10 cellular contexts compared by ENCODE assay signal in genomic region chr9:91253488-91253887, GRCh38.
DNase-seq lines count a peak whose midpoint lies in the region; ATAC-seq and TF ChIP-seq lines count a peak whose summit lies in the region.
"Had no signal": no experiment of that assay in that cellular context is flagged by ENCODE, and none has a peak within 500 bp of the region (broad histone marks: within the 10 kb centered on the region; RNA-seq: fewer than 3 reads in every experiment).

No MANE protein-coding gene starts in this region.

- no peaks in the 10 kb centered on the region for H3K9me3 ChIP-seq in CD4-positive, alpha-beta T cell (ENCODE audit: control insufficient read depth, low read length)

- H3K9me3 Mint-ChIP-seq in CD4-positive, alpha-beta T cell, result no peaks in the 10 kb centered on the region
- H3K9me3 Mint-ChIP-seq: stimulated activated naive B cell treated with anti-CD40 and anti-IgM and Interleukin-4, amounts not matched to agents 10 μg/mL and 1 μg/mL and 100 μg/mL, for 72 hours had no signal

- H3K4me1 Mint-ChIP-seq in CD4-positive, alpha-beta T cell (ENCODE audit: low read depth), result no peaks in the 10 kb centered on the region

- no peak overlapping the region for H3K27ac Mint-ChIP-seq in CD4-positive, alpha-beta T cell
- H3K27ac Mint-ChIP-seq: progenitor cell of endocrine pancreas; stimulated activated naive B cell treated with anti-CD40 and anti-IgM and Interleukin-4, amounts not matched to agents 10 μg/mL and 1 μg/mL and 100 μg/mL, for 72 hours had no signal

- H3K36me3 Mint-ChIP-seq in CD4-positive, alpha-beta T cell (ENCODE audit: low read depth), result no peaks in the 10 kb centered on the region

- no peak for DNase-seq in CD4-positive, alpha-beta T cell
- DNase-seq in SK-N-DZ (ENCODE audit: low spot score) (peak; percentile 1), fibroblast of villous mesenchyme (ENCODE audit: low read depth) (peak; percentile 41), anterior cingulate cortex (lab: John Stamatoyannopoulos, UW) (no peak), NOMO-1 (lab: John Stamatoyannopoulos, UW; ENCODE audit: unreplicated experiment in 2 of 2) (no peak), GM19240 (ENCODE audit: insufficient read length, low spot score) (no peak)
- DNase-seq: GOT3; stimulated activated naive B cell treated with anti-CD40 and anti-IgM and Interleukin-4, amounts not matched to agents 10 μg/mL and 1 μg/mL and 100 μg/mL, for 72 hours had no signal

- intact Hi-C loops in CD4-positive, alpha-beta T cell (cut with DNase I, micrococcal nuclease), result loop anchor here (1.0 to 10.0 kb wide), 3 partner anchors 216 to 339 kb away; no protein-coding TSS in a partner anchor

- TF ChIP-seq CTCF in CD4-positive, alpha-beta T cell (IDR thresholded peaks at IDR 0.05), result no peak
- TF ChIP-seq CTCF in GM12872 (IDR thresholded peaks at IDR 0.05; ENCODE audit: insufficient read depth, low read depth, low read length), result peak; percentile 11; the same call in 1 of the 3 replicates
- TF ChIP-seq CTCF in fibroblast of villous mesenchyme (IDR thresholded peaks at IDR 0.05; ENCODE audit: insufficient read depth, low read depth, low read length), result peak; percentile 30

- CTCF ChIA-PET in CD4-positive, alpha-beta T cell (lab: Charles Lee), result no interaction called here

- H3K27me3 ChIP-seq in CD4-positive, alpha-beta T cell (ENCODE audit: control insufficient read depth, insufficient read depth, low read length), result no peaks in the 10 kb centered on the region

- no peak overlapping the region for H3K4me3 ChIP-seq in fibroblast of villous mesenchyme (ENCODE audit: low read depth, low read length)

- no peak overlapping the region for H3K4me3 Mint-ChIP-seq in CD4-positive, alpha-beta T cell
- H3K4me3 Mint-ChIP-seq: stimulated activated naive B cell treated with anti-CD40 and anti-IgM and Interleukin-4, amounts not matched to agents 10 μg/mL and 1 μg/mL and 100 μg/mL, for 72 hours had no signal

- no peak overlapping the region for H3K27ac ChIP-seq in CD4-positive, alpha-beta T cell (ENCODE audit: low read depth, low read length)

- H3K27me3 Mint-ChIP-seq in CD4-positive, alpha-beta T cell, result no peaks in the 10 kb centered on the region
- H3K27me3 Mint-ChIP-seq: progenitor cell of endocrine pancreas; stimulated activated naive B cell treated with anti-CD40 and anti-IgM and Interleukin-4, amounts not matched to agents 10 μg/mL and 1 μg/mL and 100 μg/mL, for 72 hours had no signal

- POLR2A ChIA-PET in CD4-positive, alpha-beta T cell (lab: Charles Lee), result no interaction called here

- peak; percentile 57 for ATAC-seq in CD4-positive, alpha-beta T cell (ENCODE audit: poor library complexity)
- ATAC-seq: stimulated activated naive B cell treated with anti-CD40 and anti-IgM and Interleukin-4, amounts not matched to agents 10 μg/mL and 1 μg/mL and 100 μg/mL, for 72 hours had no signal

Comparison
In these comparisons a context has a peak if more than half of its experiments do, and no peak if none do; other contexts are left out.
1. DNase-seq: peak in SK-N-DZ (single experiment) and fibroblast of villous mesenchyme (single experiment); none in CD4-positive, alpha-beta T cell (0 of 10), anterior cingulate cortex (0 of 58), NOMO-1 (0 of 2) and GM19240 (single experiment).